ENCODE assay signal across 25 cellular contexts in the genomic region with DNA sequence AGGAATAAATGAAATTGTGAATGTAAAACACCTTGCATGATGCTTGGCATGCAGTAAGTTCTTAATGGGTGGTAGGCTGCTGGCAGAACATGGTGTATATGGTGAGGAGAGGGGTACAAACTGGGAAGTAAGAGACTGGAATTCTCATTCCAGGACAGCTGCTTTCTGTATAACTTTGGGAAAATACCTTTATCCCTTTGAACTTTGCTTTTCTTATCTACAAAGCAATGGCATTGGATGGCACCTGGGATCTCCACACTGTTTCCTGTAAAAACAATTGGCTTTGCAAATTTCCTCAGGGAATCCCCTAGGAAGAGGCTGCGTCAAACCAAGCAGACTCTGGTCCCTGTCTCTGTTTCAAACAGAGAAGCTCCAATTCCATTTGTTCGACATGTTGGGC.
A peak's percentile ranks its signal among the peaks of the same experiment; 100 is the strongest.
DNase-seq lines count a peak whose midpoint lies in the region; ATAC-seq, FAIRE-seq and TF ChIP-seq lines count a peak whose summit lies in the region.
"Had no signal": no experiment of that assay in that cellular context is flagged by ENCODE, and none has a peak within 500 bp of the region (broad histone marks: within the 10 kb centered on the region; RNA-seq: fewer than 3 reads in every experiment).

No MANE protein-coding gene starts in this region.

- no peaks in the 10 kb centered on the region for H3K79me2 ChIP-seq in HepG2 (ENCODE audit: insufficient read depth, low read length)

- peaks cover 16% of the 10 kb centered on the region for H3K4me1 ChIP-seq in RWPE2 (ENCODE audit: insufficient read depth, poor library complexity, severe bottlenecking)
- H3K4me1 ChIP-seq in esophagus (ENCODE audit: control insufficient read depth in 2 of 2, insufficient read depth in 2 of 2, low read length in 1 of 2), result no peaks in the 10 kb centered on the region
- H3K4me1 ChIP-seq in HepG2 (ENCODE audit: insufficient read depth, low read length), result peaks cover 46% of the 10 kb centered on the region
- H3K4me1 ChIP-seq in naive thymus-derived CD4-positive, alpha-beta T cell (ENCODE audit: control insufficient read depth in 2 of 2, insufficient read depth in 2 of 2, low read length in 2 of 2), result peaks cover 3 to 4% of the 10 kb centered on the region in 2 donors

- H3K27ac Mint-ChIP-seq in naive thymus-derived CD4-positive, alpha-beta T cell, result no peak overlapping the region
- H3K27ac Mint-ChIP-seq: CD4-positive, alpha-beta memory T cell; IgD-negative memory B cell had no signal

- H3K4me3 Mint-ChIP-seq in naive thymus-derived CD4-positive, alpha-beta T cell, result no peak overlapping the region
- H3K4me3 Mint-ChIP-seq: CD4-positive, alpha-beta memory T cell; IgD-negative memory B cell had no signal

- 40 to 41% methylated on average over 2 of the region's 2 CpGs for whole genome bisulfite sequencing in esophagus, 2 donors
- WGBS in HepG2 (ENCODE audit: low lambda C conversion rate), result 0% methylated on average over 2 of the region's 2 CpGs

- peak; percentile 66 for FAIRE-seq in HepG2 (lab: Jason Lieb, UNC)
- FAIRE-seq: A549, H1 had no signal

- intact Hi-C loops in HepG2 (cut with micrococcal nuclease; ENCODE audit: unreplicated experiment), result no loop called here
- intact Hi-C loops in naive thymus-derived CD4-positive, alpha-beta T cell (cut with micrococcal nuclease), result no loop called here

- CTCF ChIA-PET in HepG2 (lab: Yijun Ruan, JAX; ENCODE audit: low intra/inter-chr PET ratio, low total read pairs), result no interaction called here
- CTCF ChIA-PET in naive thymus-derived CD4-positive, alpha-beta T cell (lab: Charles Lee), result interaction anchor here (0.7 kb wide), 1 partner anchor 216 kb away, joined by 3 read pairs; a partner anchor contains a TSS

- H3K4me3 ChIP-seq in RWPE2 (ENCODE audit: severe bottlenecking), result no peak overlapping the region
- H3K4me3 ChIP-seq in esophagus (ENCODE audit: low read depth in 1 of 2, low read length in 2 of 2), result no peak overlapping the region
- peak overlapping the region in 1 of 3 experiments; percentile 13; a peak in 2 of 6 replicates for H3K4me3 ChIP-seq in HepG2 (replicated peaks in 1 of 3; ENCODE audit: insufficient read depth in 1 of 3, low read depth in 2 of 3, low read length in 3 of 3)
- no peak overlapping the region for H3K4me3 ChIP-seq in naive thymus-derived CD4-positive, alpha-beta T cell (ENCODE audit: low read length)
- H3K4me3 ChIP-seq: A549, SK-N-MC had no signal

- H3K27me3 ChIP-seq in RWPE2 (ENCODE audit: insufficient read depth, poor library complexity, severe bottlenecking) (no peaks in the 10 kb centered on the region), esophagus (ENCODE audit: control insufficient read depth in 1 of 2, insufficient read depth in 2 of 2, low read length in 2 of 2) (no peaks in the 10 kb centered on the region), HepG2 (ENCODE audit: control insufficient read depth in 1 of 2, insufficient read depth in 2 of 2, low read length in 2 of 2) (no peaks in the 10 kb centered on the region)
- H3K27me3 ChIP-seq in naive thymus-derived CD4-positive, alpha-beta T cell (ENCODE audit: control insufficient read depth in 2 of 2, insufficient read depth in 2 of 2, low read length in 2 of 2), result no peaks in the 10 kb centered on the region

- in situ Hi-C loops in HepG2 (cut with HindIII; ENCODE audit: extremely low pct_ligation_motif_present, low pct_unique_long_range_greater_than_20kb), result no loop called here

- no peak overlapping the region for H3K9ac ChIP-seq in HepG2 (ENCODE audit: insufficient read depth, low read depth, low read length)
- H3K9ac ChIP-seq: KMS-11 had no signal

- H3K27me3 Mint-ChIP-seq in naive thymus-derived CD4-positive, alpha-beta T cell, result no peaks in the 10 kb centered on the region
- H3K27me3 Mint-ChIP-seq: CD4-positive, alpha-beta memory T cell; IgD-negative memory B cell had no signal

- H3K9me3 Mint-ChIP-seq in naive thymus-derived CD4-positive, alpha-beta T cell, result no peaks in the 10 kb centered on the region
- H3K9me3 Mint-ChIP-seq: CD4-positive, alpha-beta memory T cell; IgD-negative memory B cell had no signal

- no peaks in the 10 kb centered on the region for H3K36me3 ChIP-seq in RWPE2 (ENCODE audit: low read depth)
- no peaks in the 10 kb centered on the region for H3K36me3 ChIP-seq in esophagus (ENCODE audit: control insufficient read depth in 2 of 2, insufficient read depth in 2 of 2, low read length in 1 of 2)
- no peaks in the 10 kb centered on the region for H3K36me3 ChIP-seq in HepG2 (replicated peaks in 1 of 2; ENCODE audit: control insufficient read depth in 1 of 2, insufficient read depth in 2 of 2, low read length in 2 of 2)
- H3K36me3 ChIP-seq in naive thymus-derived CD4-positive, alpha-beta T cell (ENCODE audit: control insufficient read depth in 2 of 3, insufficient read depth in 3 of 3, low read length in 3 of 3), result no peaks in the 10 kb centered on the region

- no peak for TF ChIP-seq POLR2A in HepG2 (IDR thresholded peaks at IDR 0.05; ENCODE audit: insufficient read depth in 1 of 2, low read depth in 2 of 2, low read length in 2 of 2)

- DNase-seq in RWPE2 (ENCODE audit: low spot score), result no peak
- DNase-seq in HepG2 (ENCODE audit: low spot score), result peak; percentile 69
- DNase-seq in OCI-M2 (lab: John Stamatoyannopoulos, UW; ENCODE audit: unreplicated experiment), result no peak
- no peak for DNase-seq in naive thymus-derived CD4-positive, alpha-beta T cell
- no peak for DNase-seq in H4 (ENCODE audit: low spot score)
- DNase-seq: C1 segment of cervical spinal cord; CD4-positive, alpha-beta memory T cell; COR-L47; DMS53; MM.1S; NCI-H1048; NCI-H1417; NCI-H1694; NCI-H2081; NCI-H2227 treated with DMSO at 0.1 percent for 48 hours; NCI-H526 treated with DMSO at 0.1 percent for 48 hours; SIG-M5 had no signal

- TF ChIP-seq CTCF in RWPE2 (IDR thresholded peaks at IDR 0.05; ENCODE audit: poor library complexity, severe bottlenecking), result no peak
- no peak for TF ChIP-seq CTCF in HepG2 (CRISPR knock-in tag; IDR thresholded peaks at IDR 0.05)

- POLR2A ChIA-PET in HepG2 (lab: Yijun Ruan, JAX), result no interaction called here
- POLR2A ChIA-PET in naive thymus-derived CD4-positive, alpha-beta T cell (lab: Charles Lee), result no interaction called here

- H2AFZ ChIP-seq in HepG2 (ENCODE audit: low read length), result no peak overlapping the region

- BruUV-seq in HepG2 (replicated peaks; lab: Mats Ljungman, UMichigan), result no TSS peak

- no peaks in the 10 kb centered on the region for H4K20me1 ChIP-seq in HepG2 (ENCODE audit: insufficient read depth, low read length)

- H3K4me2 ChIP-seq in HepG2 (ENCODE audit: low read depth, low read length), result peak overlapping the region; percentile 54
- H3K4me2 ChIP-seq: A549, KMS-11 had no signal

- no peak for TF ChIP-seq RAD21 in HepG2 (CRISPR knock-in tag; IDR thresholded peaks at IDR 0.05)

- TF ChIP-seq EP300 in HepG2 (IDR thresholded peaks at IDR 0.05; ENCODE audit: low read depth in 2 of 2, low read length in 2 of 2) (peak in 1 of 2 experiments; percentile 66; a peak in 2 of 4 replicates), HepG2 (CRISPR knock-in tag; IDR thresholded peaks at IDR 0.05; ENCODE audit: borderline replicate concordance) (peak; percentile 23; the same call in 1 of the 2 replicates)

- ATAC-seq in RWPE2 (ENCODE audit: low read depth) (no peak), HepG2 (peak; percentile 93), GM21576 (IDR thresholded peaks at IDR 0.05; ENCODE audit: unreplicated experiment) (no peak)
- no peak for ATAC-seq in naive thymus-derived CD4-positive, alpha-beta T cell
- ATAC-seq: HCT116 had no signal

- H3K9me3 ChIP-seq in RWPE2 (ENCODE audit: severe bottlenecking) (no peaks in the 10 kb centered on the region), esophagus (ENCODE audit: control insufficient read depth in 2 of 2, insufficient read depth in 1 of 2, low read depth in 1 of 2, low read length in 1 of 2) (no peaks in the 10 kb centered on the region), HepG2 (ENCODE audit: low read length) (no peaks in the 10 kb centered on the region)
- H3K9me3 ChIP-seq in naive thymus-derived CD4-positive, alpha-beta T cell (ENCODE audit: control insufficient read depth in 2 of 3, low read length in 3 of 3), result no peaks in the 10 kb centered on the region
- H3K9me3 ChIP-seq: A549 had no signal

- H3K4me1 Mint-ChIP-seq in naive thymus-derived CD4-positive, alpha-beta T cell, result peaks cover 2 to 4% (median 3%) of the 10 kb centered on the region in 7 donors

- no peaks in the 10 kb centered on the region for H3K36me3 Mint-ChIP-seq in naive thymus-derived CD4-positive, alpha-beta T cell
- H3K36me3 Mint-ChIP-seq: CD4-positive, alpha-beta memory T cell; IgD-negative memory B cell had no signal

- H3K27ac ChIP-seq in RWPE2 (ENCODE audit: poor library complexity, severe bottlenecking) (peak overlapping the region; percentile 32), esophagus (ENCODE audit: low read depth in 2 of 2, low read length in 1 of 2) (peak overlapping the region; percentile 44 to 79), HepG2 (ENCODE audit: extremely low read length, insufficient read depth, low read length) (no peak overlapping the region)
- no peak overlapping the region for H3K27ac ChIP-seq in naive thymus-derived CD4-positive, alpha-beta T cell (ENCODE audit: low read depth, low read length)
- H3K27ac ChIP-seq: KMS-11, SK-N-MC had no signal

TF ChIP-seq in HepG2, 621 proteins besides CTCF, POLR2A, EP300 and RAD21 (continues in another document):
- TF ChIP-seq PHF20 (CRISPR knock-in tag; IDR thresholded peaks at IDR 0.05), result no peak
- TF ChIP-seq SCMH1 (CRISPR knock-in tag; IDR thresholded peaks at IDR 0.05; ENCODE audit: borderline replicate concordance), result no peak
- no peak for TF ChIP-seq ARID2 (CRISPR knock-in tag; IDR thresholded peaks at IDR 0.05; ENCODE audit: borderline replicate concordance)
- TF ChIP-seq, protein P1, sequence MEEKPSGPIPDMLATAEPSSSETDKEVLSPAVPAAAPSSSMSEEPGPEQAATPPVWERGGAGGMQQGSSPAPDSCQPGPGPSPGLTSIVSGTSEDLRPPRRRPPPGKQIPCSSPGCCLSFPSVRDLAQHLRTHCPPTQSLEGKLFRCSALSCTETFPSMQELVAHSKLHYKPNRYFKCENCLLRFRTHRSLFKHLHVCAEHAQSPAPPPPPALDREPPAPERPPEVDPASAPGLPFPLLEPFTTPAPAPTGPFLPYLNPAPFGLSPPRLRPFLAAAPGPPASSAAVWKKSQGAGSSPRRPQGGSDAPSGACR (CRISPR knock-in tag; IDR thresholded peaks at IDR 0.05), result no peak
- no peak for TF ChIP-seq ZNF232 (CRISPR knock-in tag; IDR thresholded peaks at IDR 0.05; ENCODE audit: borderline replicate concordance)
- no peak for TF ChIP-seq ZNF773 (CRISPR knock-in tag; IDR thresholded peaks at IDR 0.05; ENCODE audit: borderline replicate concordance)
- TF ChIP-seq, protein P2, sequence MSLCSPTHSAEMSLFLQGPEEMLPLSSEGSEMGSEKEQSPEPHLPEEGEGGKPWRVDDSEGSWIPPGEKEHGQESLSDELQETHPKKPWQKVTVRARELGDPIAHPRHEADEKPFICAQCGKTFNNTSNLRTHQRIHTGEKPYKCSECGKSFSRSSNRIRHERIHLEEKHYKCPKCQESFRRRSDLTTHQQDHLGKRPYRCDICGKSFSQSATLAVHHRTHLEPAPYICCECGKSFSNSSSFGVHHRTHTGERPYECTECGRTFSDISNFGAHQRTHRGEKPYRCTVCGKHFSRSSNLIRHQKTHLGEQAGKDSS (CRISPR knock-in tag; IDR thresholded peaks at IDR 0.05; ENCODE audit: borderline replicate concordance, low read depth), result no peak

Comparison
In these comparisons a context has a peak if more than half of its experiments do, and no peak if none do; other contexts are left out.
1. H3K27ac ChIP-seq: peak in RWPE2 (single experiment) and esophagus (2 of 2); none in HepG2 (single experiment) and naive thymus-derived CD4-positive, alpha-beta T cell (single experiment).